ENCODE assay signal across 12 cellular contexts in the genomic region with DNA sequence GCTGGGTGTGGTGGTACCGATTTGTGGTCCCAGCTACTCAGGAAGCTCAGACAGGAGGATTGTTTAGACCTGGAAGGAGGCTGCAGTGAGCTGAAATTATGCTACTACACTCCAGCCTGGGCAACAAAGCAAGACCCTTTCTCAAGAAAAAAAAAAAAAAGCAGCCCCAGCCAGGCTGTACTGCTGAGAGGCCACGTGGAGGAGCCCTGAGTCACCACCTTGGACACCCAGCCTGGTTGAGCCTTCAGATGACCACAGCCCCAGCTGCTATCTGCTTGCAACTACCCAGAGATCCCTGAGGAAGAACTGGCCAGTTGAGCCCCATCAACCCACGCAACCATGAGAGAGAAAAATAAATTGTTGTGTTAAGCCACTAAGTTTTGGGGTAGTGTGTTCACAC. TPM values are rescaled to one million over a fixed set of nuclear protein-coding genes. Genes with fewer than 3 reads are reported as not detected.
A peak's percentile ranks its signal among the peaks of the same experiment; 100 is the strongest.
DNase-seq lines count a peak whose midpoint lies in the region; ATAC-seq and TF ChIP-seq lines count a peak whose summit lies in the region.
"Had no signal": no experiment of that assay in that cellular context is flagged by ENCODE, and none has a peak within 500 bp of the region (broad histone marks: within the 10 kb centered on the region; RNA-seq: fewer than 3 reads in every experiment).

No MANE protein-coding gene starts in this region.

- peak; percentile 69 to 80 (median 74) for ATAC-seq in right lobe of liver
- ATAC-seq: activated CD8-positive, alpha-beta T cell treated with anti-CD3 and anti-CD28 coated beads, Interleukin-2, amount 10 ng/mL, durations not matched to agents 7 days and 5 days; foreskin keratinocyte; stimulated activated effector memory CD8-positive, alpha-beta T cell treated with anti-CD3 and anti-CD28 coated beads, Interleukin-12 subunit alpha, Interleukin-12 subunit beta, amount 100 ng/mL, for 72 hours had no signal

- no peaks in the 10 kb centered on the region for H3K9me3 ChIP-seq in right lobe of liver

- no peaks in the 10 kb centered on the region for H3K27me3 ChIP-seq in right lobe of liver

- 100% methylated on average over 1 of the region's 3 CpGs for WGBS in right lobe of liver (ENCODE audit: insufficient coverage, low coverage, low lambda C conversion rate, missing lambda C conversion rate)

- H3K4me3 ChIP-seq in astrocyte of the cerebellum (ENCODE audit: low read depth, low read length) (no peak overlapping the region), right lobe of liver (no peak overlapping the region)
- H3K4me3 ChIP-seq: SK-N-MC had no signal

- intact Hi-C loops in right lobe of liver (cut with DNase I): no loop called here

- H3K27ac ChIP-seq in right lobe of liver: no peak overlapping the region
- H3K27ac ChIP-seq: foreskin keratinocyte, SK-N-MC had no signal

- peak; percentile 18 for DNase-seq in EL
- DNase-seq in LoVo (ENCODE audit: low spot score): peak; percentile 28
- no peak for DNase-seq in astrocyte of the cerebellum (ENCODE audit: low read depth)
- no peak for DNase-seq in right lobe of liver
- no peak for DNase-seq in NCI-H524 treated with DMSO at 0.1 percent for 48 hours (lab: John Stamatoyannopoulos, UW)
- no peak for DNase-seq in NCI-H1105 treated with DMSO at 0.1 percent for 48 hours (lab: John Stamatoyannopoulos, UW)
- DNase-seq in NCI-H510A treated with DMSO at 0.1 percent for 48 hours (lab: John Stamatoyannopoulos, UW): no peak
- no peak for DNase-seq in dedifferentiated amniotic fluid mesenchymal stem cell (ENCODE audit: extremely low spot score)
- DNase-seq: activated CD8-positive, alpha-beta T cell treated with anti-CD3 and anti-CD28 coated beads, Interleukin-2, amount 10 ng/mL, durations not matched to agents 7 days and 5 days; foreskin keratinocyte had no signal

- TF ChIP-seq CTCF in astrocyte of the cerebellum (IDR thresholded peaks at IDR 0.05; ENCODE audit: low read depth, low read length, missing control alignments): peak; percentile 8
- peak in 2 of 4 donors; percentile 14 to 20 for TF ChIP-seq CTCF in right lobe of liver (IDR thresholded peaks at IDR 0.05)

- H3K36me3 ChIP-seq in right lobe of liver: no peaks in the 10 kb centered on the region

- peaks cover 0 to 9% (median 0%) of the 10 kb centered on the region in 4 donors for H3K4me1 ChIP-seq in right lobe of liver
- H3K4me1 ChIP-seq: foreskin keratinocyte had no signal

- no peak for TF ChIP-seq POLR2A in right lobe of liver (IDR thresholded peaks at IDR 0.05)

- in situ Hi-C loops in astrocyte of the cerebellum (cut with HindIII; ENCODE audit: low sequenced_read_pairs): no loop called here

RNA-seq across cellular contexts. Expression of a gene that starts 23.6 kb away (rescaled TPM):
- 100 to 1,000 TPM; 120 to 215 (median 131) TPM for total RNA-seq in right lobe of liver

RNA-seq across cellular contexts. Expression of a gene that starts 41.0 kb away (rescaled TPM):
- total RNA-seq in right lobe of liver: under 1 TPM in 1 of 6 experiments, not detected in 5; 0.24 TPM
- total RNA-seq: activated CD8-positive, alpha-beta T cell treated with anti-CD3 and anti-CD28 coated beads, Interleukin-2, amount 10 ng/mL, durations not matched to agents 7 days and 5 days; foreskin keratinocyte had no signal

RNA-seq across cellular contexts. Expression of a gene that starts 46.6 kb away (rescaled TPM):
- not detected for total RNA-seq in right lobe of liver
- total RNA-seq: activated CD8-positive, alpha-beta T cell treated with anti-CD3 and anti-CD28 coated beads, Interleukin-2, amount 10 ng/mL, durations not matched to agents 7 days and 5 days; foreskin keratinocyte had no signal

RNA-seq across cellular contexts. Expression of a gene that starts 58.2 kb away (rescaled TPM):
- 10 to 100 TPM in 1 of 6 experiments, 1 to 10 TPM in 5; 4.8 to 16.6 (median 6.6) TPM for total RNA-seq in right lobe of liver
- total RNA-seq: foreskin keratinocyte had no signal

Comparison
In these comparisons a context has a peak if more than half of its experiments do, and no peak if none do; other contexts are left out.
1. DNase-seq: peak in EL (single experiment) and LoVo (single experiment); none in astrocyte of the cerebellum (single experiment), right lobe of liver (0 of 3), NCI-H524 treated with DMSO at 0.1 percent for 48 hours (single experiment), NCI-H1105 treated with DMSO at 0.1 percent for 48 hours (single experiment), NCI-H510A treated with DMSO at 0.1 percent for 48 hours (single experiment) and dedifferentiated amniotic fluid mesenchymal stem cell (single experiment).